In genomic region chr19:48787331-48787730, GRCh38 we compare ENCODE assay signal across 16 cellular contexts. TPM values are rescaled to one million over a fixed set of nuclear protein-coding genes. Genes with fewer than 3 reads are reported as not detected.
"Had no signal": no experiment of that assay in that cellular context is flagged by ENCODE, and none has a peak within 500 bp of the region (broad histone marks: within the 10 kb centered on the region; RNA-seq: fewer than 3 reads in every experiment).

No MANE protein-coding gene starts in this region.

RNA-seq across cellular contexts. Expression of gene FGF21, which starts 32.0 kb away (rescaled TPM):
- total RNA-seq: chondrocyte, colonic mucosa, endodermal cell, heart right ventricle, left ventricle myocardium superior, lower lobe of right lung, mononuclear cell, natural killer cell, osteoblast, pulmonary artery endothelial cell, suprapubic skin, transverse colon, upper lobe of right lung, uterus had no signal
- polyA plus RNA-seq: heart right ventricle, immature natural killer cell, neural cell had no signal

RNA-seq across cellular contexts. Expression of gene FUT1, which starts 34.9 kb away (rescaled TPM):
- total RNA-seq: mononuclear cell had no signal
- polyA plus RNA-seq: immature natural killer cell had no signal

RNA-seq across cellular contexts. Expression of gene IZUMO1, which starts 40.6 kb away (rescaled TPM):
- total RNA-seq: chondrocyte, colonic mucosa, mononuclear cell, natural killer cell, osteoblast, transverse colon had no signal
- polyA plus RNA-seq: immature natural killer cell, neural cell had no signal

RNA-seq across cellular contexts. Expression of gene RASIP1, which starts 46.9 kb away (rescaled TPM):
- total RNA-seq: natural killer cell had no signal
- polyA plus RNA-seq: neural cell had no signal
